ENCODE assay signal across 9 cellular contexts in the genomic region with DNA sequence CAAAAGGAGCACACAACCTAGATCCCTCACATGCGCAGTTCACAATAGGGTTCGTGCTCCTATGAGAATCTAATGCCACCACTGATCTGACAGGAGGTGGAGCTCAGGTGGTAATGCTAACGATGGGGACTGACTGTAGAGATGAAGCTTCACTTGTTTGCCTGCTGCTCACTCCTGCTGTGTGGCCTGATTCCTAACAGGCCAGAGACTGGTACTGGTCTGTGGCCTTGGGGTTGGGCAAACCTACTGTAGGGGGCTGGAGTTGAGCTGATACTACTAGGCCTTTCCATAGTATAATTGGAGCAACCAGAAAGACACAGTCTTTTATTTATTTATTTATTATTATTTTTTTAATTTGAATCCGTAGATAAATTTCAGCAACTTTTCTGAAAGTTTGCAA.
"Had no signal": no experiment of that assay in that cellular context is flagged by ENCODE, and none has a peak within 500 bp of the region (broad histone marks: within the 10 kb centered on the region; RNA-seq: fewer than 3 reads in every experiment).

No MANE protein-coding gene starts in this region.

- H3K36me3 ChIP-seq: heart left ventricle, sigmoid colon, upper lobe of left lung had no signal

- H3K27ac ChIP-seq: heart left ventricle, sigmoid colon, upper lobe of left lung, VCaP had no signal

- H3K27me3 Mint-ChIP-seq: activated CD4-positive, alpha-beta memory T cell treated with anti-CD3 and anti-CD28 coated beads, Interleukin-2, amount 10 ng/mL, durations not matched to agents 7 days and 5 days; activated CD4-positive, alpha-beta T cell treated with anti-CD3 and anti-CD28 coated beads for 36 hours had no signal

- H3K9me3 Mint-ChIP-seq: activated CD4-positive, alpha-beta memory T cell treated with anti-CD3 and anti-CD28 coated beads, Interleukin-2, amount 10 ng/mL, durations not matched to agents 7 days and 5 days had no signal

- DNase-seq: activated CD4-positive, alpha-beta memory T cell treated with anti-CD3 and anti-CD28 coated beads, Interleukin-2, amount 10 ng/mL, durations not matched to agents 7 days and 5 days; activated CD4-positive, alpha-beta T cell treated with anti-CD3 and anti-CD28 coated beads for 36 hours; heart left ventricle; sigmoid colon; stimulated activated naive CD4-positive, alpha-beta T cell treated with Interleukin-2 at 50 U/mL for 16 hours; SW 1271; T1000; upper lobe of left lung had no signal

- H3K27ac Mint-ChIP-seq: activated CD4-positive, alpha-beta memory T cell treated with anti-CD3 and anti-CD28 coated beads, Interleukin-2, amount 10 ng/mL, durations not matched to agents 7 days and 5 days had no signal

- H3K9me3 ChIP-seq: heart left ventricle, sigmoid colon, upper lobe of left lung had no signal

- ATAC-seq: activated CD4-positive, alpha-beta T cell treated with anti-CD3 and anti-CD28 coated beads for 36 hours; heart left ventricle had no signal

- H3K4me3 ChIP-seq: heart left ventricle, sigmoid colon, upper lobe of left lung had no signal

- H3K27me3 ChIP-seq: heart left ventricle, sigmoid colon, upper lobe of left lung had no signal

- H3K4me3 Mint-ChIP-seq: activated CD4-positive, alpha-beta memory T cell treated with anti-CD3 and anti-CD28 coated beads, Interleukin-2, amount 10 ng/mL, durations not matched to agents 7 days and 5 days; activated CD4-positive, alpha-beta T cell treated with anti-CD3 and anti-CD28 coated beads for 36 hours had no signal
